ENCODE assay signal across 2 cellular contexts in the genomic region with DNA sequence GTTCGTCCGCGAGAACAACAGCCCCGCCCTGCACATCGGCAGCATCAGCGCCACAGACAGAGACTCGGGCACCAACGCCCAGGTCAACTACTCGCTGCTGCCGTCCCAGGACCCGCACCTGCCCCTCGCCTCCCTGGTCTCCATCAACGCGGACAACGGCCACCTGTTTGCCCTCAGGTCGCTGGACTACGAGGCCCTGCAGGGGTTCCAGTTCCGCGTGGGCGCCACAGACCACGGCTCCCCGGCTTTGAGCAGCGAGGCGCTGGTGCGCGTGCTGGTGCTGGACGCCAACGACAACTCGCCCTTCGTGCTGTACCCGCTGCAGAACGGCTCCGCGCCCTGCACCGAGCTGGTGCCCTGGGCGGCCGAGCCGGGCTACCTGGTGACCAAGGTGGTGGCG. TPM values are rescaled to one million over a fixed set of nuclear protein-coding genes. Genes with fewer than 3 reads are reported as not detected.
"Had no signal": no experiment of that assay in that cellular context is flagged by ENCODE, and none has a peak within 500 bp of the region (broad histone marks: within the 10 kb centered on the region; RNA-seq: fewer than 3 reads in every experiment).

No MANE protein-coding gene starts in this region.

RNA-seq across cellular contexts. Expression of gene PCDHB12, which starts 1.8 kb away (rescaled TPM):
- total RNA-seq: G401, GM12878 had no signal

RNA-seq across cellular contexts. Expression of gene PCDHB13, which starts 3.4 kb away (rescaled TPM):
- total RNA-seq: G401, GM12878 had no signal

RNA-seq across cellular contexts. Expression of gene PCDHB11, which starts 10.9 kb away (rescaled TPM):
- total RNA-seq: GM12878 had no signal

RNA-seq across cellular contexts. Expression of gene PCDHB14, which starts 12.9 kb away (rescaled TPM):
- total RNA-seq: GM12878 had no signal

RNA-seq across cellular contexts. Expression of gene PCDHB10, which starts 18.1 kb away (rescaled TPM):
- total RNA-seq: GM12878 had no signal
